ENCODE assay signal across 1 cellular context in the genomic region with DNA sequence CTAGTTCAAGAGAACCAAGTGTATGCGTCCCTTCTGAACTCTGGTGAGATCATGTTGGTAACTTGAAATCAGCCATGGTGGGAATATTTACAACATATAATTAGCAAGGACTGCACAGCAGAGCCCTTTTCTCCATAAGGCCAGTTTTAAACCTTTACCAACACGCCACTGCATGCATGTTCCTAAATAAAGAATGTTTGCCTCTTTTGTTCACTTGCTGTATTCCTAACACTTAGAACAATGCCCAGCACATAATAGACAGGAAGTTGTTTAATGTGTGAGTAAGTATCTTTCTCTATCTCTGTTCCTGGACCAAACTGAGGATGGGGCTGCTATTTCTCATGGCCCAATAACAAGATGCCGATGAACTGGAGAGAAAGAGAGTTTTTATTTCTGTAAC.
TF ChIP-seq lines count a peak whose summit lies in the region.

No MANE protein-coding gene starts in this region.

TF ChIP-seq in GM23338, 12 proteins besides CTCF, POLR2A, EP300 and RAD21:
- TF ChIP-seq STAT1 (IDR thresholded peaks at IDR 0.05; ENCODE audit: unreplicated experiment) (no peak), POLR2AphosphoS5 (IDR thresholded peaks at IDR 0.05; ENCODE audit: low read depth) (no peak), JUNB (IDR thresholded peaks at IDR 0.05; ENCODE audit: unreplicated experiment) (no peak), NANOG (IDR thresholded peaks at IDR 0.05; ENCODE audit: borderline replicate concordance) (no peak), EZH2phosphoT487 (IDR thresholded peaks at IDR 0.05; ENCODE audit: unreplicated experiment) (no peak)
- TF ChIP-seq, protein P1, sequence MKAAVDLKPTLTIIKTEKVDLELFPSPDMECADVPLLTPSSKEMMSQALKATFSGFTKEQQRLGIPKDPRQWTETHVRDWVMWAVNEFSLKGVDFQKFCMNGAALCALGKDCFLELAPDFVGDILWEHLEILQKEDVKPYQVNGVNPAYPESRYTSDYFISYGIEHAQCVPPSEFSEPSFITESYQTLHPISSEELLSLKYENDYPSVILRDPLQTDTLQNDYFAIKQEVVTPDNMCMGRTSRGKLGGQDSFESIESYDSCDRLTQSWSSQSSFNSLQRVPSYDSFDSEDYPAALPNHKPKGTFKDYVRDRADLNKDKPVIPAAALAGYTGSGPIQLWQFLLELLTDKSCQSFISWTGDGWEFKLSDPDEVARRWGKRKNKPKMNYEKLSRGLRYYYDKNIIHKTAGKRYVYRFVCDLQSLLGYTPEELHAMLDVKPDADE (IDR thresholded peaks at IDR 0.05) = no peak
- TF ChIP-seq, protein P2, sequence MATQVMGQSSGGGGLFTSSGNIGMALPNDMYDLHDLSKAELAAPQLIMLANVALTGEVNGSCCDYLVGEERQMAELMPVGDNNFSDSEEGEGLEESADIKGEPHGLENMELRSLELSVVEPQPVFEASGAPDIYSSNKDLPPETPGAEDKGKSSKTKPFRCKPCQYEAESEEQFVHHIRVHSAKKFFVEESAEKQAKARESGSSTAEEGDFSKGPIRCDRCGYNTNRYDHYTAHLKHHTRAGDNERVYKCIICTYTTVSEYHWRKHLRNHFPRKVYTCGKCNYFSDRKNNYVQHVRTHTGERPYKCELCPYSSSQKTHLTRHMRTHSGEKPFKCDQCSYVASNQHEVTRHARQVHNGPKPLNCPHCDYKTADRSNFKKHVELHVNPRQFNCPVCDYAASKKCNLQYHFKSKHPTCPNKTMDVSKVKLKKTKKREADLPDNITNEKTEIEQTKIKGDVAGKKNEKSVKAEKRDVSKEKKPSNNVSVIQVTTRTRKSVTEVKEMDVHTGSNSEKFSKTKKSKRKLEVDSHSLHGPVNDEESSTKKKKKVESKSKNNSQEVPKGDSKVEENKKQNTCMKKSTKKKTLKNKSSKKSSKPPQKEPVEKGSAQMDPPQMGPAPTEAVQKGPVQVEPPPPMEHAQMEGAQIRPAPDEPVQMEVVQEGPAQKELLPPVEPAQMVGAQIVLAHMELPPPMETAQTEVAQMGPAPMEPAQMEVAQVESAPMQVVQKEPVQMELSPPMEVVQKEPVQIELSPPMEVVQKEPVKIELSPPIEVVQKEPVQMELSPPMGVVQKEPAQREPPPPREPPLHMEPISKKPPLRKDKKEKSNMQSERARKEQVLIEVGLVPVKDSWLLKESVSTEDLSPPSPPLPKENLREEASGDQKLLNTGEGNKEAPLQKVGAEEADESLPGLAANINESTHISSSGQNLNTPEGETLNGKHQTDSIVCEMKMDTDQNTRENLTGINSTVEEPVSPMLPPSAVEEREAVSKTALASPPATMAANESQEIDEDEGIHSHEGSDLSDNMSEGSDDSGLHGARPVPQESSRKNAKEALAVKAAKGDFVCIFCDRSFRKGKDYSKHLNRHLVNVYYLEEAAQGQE (IDR thresholded peaks at IDR 0.05; ENCODE audit: unreplicated experiment) = no peak
- TF ChIP-seq, protein P3, sequence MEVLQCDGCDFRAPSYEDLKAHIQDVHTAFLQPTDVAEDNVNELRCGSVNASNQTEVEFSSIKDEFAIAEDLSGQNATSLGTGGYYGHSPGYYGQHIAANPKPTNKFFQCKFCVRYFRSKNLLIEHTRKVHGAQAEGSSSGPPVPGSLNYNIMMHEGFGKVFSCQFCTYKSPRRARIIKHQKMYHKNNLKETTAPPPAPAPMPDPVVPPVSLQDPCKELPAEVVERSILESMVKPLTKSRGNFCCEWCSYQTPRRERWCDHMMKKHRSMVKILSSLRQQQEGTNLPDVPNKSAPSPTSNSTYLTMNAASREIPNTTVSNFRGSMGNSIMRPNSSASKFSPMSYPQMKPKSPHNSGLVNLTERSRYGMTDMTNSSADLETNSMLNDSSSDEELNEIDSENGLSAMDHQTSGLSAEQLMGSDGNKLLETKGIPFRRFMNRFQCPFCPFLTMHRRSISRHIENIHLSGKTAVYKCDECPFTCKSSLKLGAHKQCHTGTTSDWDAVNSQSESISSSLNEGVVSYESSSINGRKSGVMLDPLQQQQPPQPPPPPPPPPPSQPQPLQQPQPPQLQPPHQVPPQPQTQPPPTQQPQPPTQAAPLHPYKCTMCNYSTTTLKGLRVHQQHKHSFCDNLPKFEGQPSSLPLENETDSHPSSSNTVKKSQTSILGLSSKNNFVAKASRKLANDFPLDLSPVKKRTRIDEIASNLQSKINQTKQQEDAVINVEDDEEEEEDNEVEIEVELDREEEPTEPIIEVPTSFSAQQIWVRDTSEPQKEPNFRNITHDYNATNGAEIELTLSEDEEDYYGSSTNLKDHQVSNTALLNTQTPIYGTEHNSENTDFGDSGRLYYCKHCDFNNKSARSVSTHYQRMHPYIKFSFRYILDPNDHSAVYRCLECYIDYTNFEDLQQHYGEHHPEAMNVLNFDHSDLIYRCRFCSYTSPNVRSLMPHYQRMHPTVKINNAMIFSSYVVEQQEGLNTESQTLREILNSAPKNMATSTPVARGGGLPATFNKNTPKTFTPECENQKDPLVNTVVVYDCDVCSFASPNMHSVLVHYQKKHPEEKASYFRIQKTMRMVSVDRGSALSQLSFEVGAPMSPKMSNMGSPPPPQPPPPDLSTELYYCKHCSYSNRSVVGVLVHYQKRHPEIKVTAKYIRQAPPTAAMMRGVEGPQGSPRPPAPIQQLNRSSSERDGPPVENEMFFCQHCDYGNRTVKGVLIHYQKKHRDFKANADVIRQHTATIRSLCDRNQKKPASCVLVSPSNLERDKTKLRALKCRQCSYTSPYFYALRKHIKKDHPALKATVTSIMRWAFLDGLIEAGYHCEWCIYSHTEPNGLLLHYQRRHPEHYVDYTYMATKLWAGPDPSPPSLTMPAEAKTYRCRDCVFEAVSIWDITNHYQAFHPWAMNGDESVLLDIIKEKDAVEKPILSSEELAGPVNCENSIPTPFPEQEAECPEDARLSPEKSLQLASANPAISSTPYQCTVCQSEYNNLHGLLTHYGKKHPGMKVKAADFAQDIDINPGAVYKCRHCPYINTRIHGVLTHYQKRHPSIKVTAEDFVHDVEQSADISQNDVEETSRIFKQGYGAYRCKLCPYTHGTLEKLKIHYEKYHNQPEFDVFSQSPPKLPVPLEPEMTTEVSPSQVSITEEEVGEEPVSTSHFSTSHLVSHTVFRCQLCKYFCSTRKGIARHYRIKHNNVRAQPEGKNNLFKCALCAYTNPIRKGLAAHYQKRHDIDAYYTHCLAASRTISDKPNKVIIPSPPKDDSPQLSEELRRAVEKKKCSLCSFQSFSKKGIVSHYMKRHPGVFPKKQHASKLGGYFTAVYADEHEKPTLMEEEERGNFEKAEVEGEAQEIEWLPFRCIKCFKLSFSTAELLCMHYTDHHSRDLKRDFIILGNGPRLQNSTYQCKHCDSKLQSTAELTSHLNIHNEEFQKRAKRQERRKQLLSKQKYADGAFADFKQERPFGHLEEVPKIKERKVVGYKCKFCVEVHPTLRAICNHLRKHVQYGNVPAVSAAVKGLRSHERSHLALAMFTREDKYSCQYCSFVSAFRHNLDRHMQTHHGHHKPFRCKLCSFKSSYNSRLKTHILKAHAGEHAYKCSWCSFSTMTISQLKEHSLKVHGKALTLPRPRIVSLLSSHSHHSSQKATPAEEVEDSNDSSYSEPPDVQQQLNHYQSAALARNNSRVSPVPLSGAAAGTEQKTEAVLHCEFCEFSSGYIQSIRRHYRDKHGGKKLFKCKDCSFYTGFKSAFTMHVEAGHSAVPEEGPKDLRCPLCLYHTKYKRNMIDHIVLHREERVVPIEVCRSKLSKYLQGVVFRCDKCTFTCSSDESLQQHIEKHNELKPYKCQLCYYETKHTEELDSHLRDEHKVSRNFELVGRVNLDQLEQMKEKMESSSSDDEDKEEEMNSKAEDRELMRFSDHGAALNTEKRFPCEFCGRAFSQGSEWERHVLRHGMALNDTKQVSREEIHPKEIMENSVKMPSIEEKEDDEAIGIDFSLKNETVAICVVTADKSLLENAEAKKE (CRISPR knock-in tag; IDR thresholded peaks at IDR 0.05) = no peak
